Comparison of ENCODE assay signal across 11 cellular contexts in genomic region chr4:138243369-138243768, GRCh38. TPM values are rescaled to one million over a fixed set of nuclear protein-coding genes. Genes with fewer than 3 reads are reported as not detected.
DNase-seq lines count a peak whose midpoint lies in the region; ATAC-seq, FAIRE-seq and TF ChIP-seq lines count a peak whose summit lies in the region.
"Had no signal": no experiment of that assay in that cellular context is flagged by ENCODE, and none has a peak within 500 bp of the region (broad histone marks: within the 10 kb centered on the region; RNA-seq: fewer than 3 reads in every experiment).

No MANE protein-coding gene starts in this region.

- no peaks in the 10 kb centered on the region for H3K9me3 ChIP-seq in HUES48 (ENCODE audit: control insufficient read depth, insufficient read depth, low read length)
- H3K9me3 ChIP-seq in Panc1 (ENCODE audit: control insufficient read depth, insufficient read depth, low read depth, low read length), result no peaks in the 10 kb centered on the region
- H3K9me3 ChIP-seq in keratinocyte (ENCODE audit: control insufficient read depth, low read depth, low read length), result no peaks in the 10 kb centered on the region
- H3K9me3 ChIP-seq in lower lobe of right lung, result no peaks in the 10 kb centered on the region

- H2AFZ ChIP-seq in keratinocyte (ENCODE audit: control insufficient read depth, low read length), result peak overlapping the region; percentile 73

- H3K4me3 ChIP-seq in HUES48 (ENCODE audit: low read depth, low read length), result no peak overlapping the region
- no peak overlapping the region for H3K4me3 ChIP-seq in Panc1 (ENCODE audit: low read depth in 2 of 2, low read length in 2 of 2)
- H3K4me3 ChIP-seq in keratinocyte (ENCODE audit: control insufficient read depth in 2 of 3, extremely low read depth in 1 of 3, insufficient read depth in 2 of 3, low read depth in 1 of 3, low read length in 3 of 3), result no peak overlapping the region
- no peak overlapping the region for H3K4me3 ChIP-seq in lower lobe of right lung

- FAIRE-seq in keratinocyte (lab: Jason Lieb, UNC), result peak; percentile 76

- H4K20me1 ChIP-seq in keratinocyte (ENCODE audit: control insufficient read depth, extremely low read depth, insufficient read depth, low read length), result no peaks in the 10 kb centered on the region

- CTCF ChIA-PET in Panc1 (lab: Charles Lee), result no interaction called here

- no peak for TF ChIP-seq CTCF in Panc1 (IDR thresholded peaks at IDR 0.05)
- TF ChIP-seq CTCF in keratinocyte (optimal IDR thresholded peaks at IDR 0.05 in 1 of 3, IDR thresholded peaks at IDR 0.05 in 1 of 3, conservative IDR thresholded peaks at IDR 0.05 in 1 of 3; ENCODE audit: extremely low read depth in 1 of 3, insufficient read depth in 2 of 3, low read length in 3 of 3), result no peak
- no peak for TF ChIP-seq CTCF in lower lobe of right lung (IDR thresholded peaks at IDR 0.05)

- H3K27me3 ChIP-seq in HUES48 (ENCODE audit: control insufficient read depth, insufficient read depth, low read length) (no peaks in the 10 kb centered on the region), Panc1 (ENCODE audit: control insufficient read depth, insufficient read depth, low read length) (no peaks in the 10 kb centered on the region), keratinocyte (ENCODE audit: control insufficient read depth, extremely low read depth, insufficient read depth, low read length) (no peaks in the 10 kb centered on the region), lower lobe of right lung (ENCODE audit: low read depth) (no peaks in the 10 kb centered on the region)

- H3K36me3 ChIP-seq in HUES48 (ENCODE audit: control insufficient read depth, insufficient read depth, low read length) (no peaks in the 10 kb centered on the region), Panc1 (ENCODE audit: control insufficient read depth, insufficient read depth, low read length) (no peaks in the 10 kb centered on the region), keratinocyte (ENCODE audit: control insufficient read depth in 2 of 2, extremely low read depth in 1 of 2, insufficient read depth in 2 of 2, low read length in 2 of 2) (no peaks in the 10 kb centered on the region), lower lobe of right lung (no peaks in the 10 kb centered on the region)

- ATAC-seq in Panc1 (no peak), lower lobe of right lung (no peak)

- dilution Hi-C loops in keratinocyte (cut with MboI; ENCODE audit: extremely low pct_ligation_motif_present, low sequenced_read_pairs), result no loop called here

- no TSS peak for BruUV-seq in Panc1 (replicated peaks; lab: Mats Ljungman, UMichigan)

- H3K79me2 ChIP-seq in keratinocyte (ENCODE audit: control insufficient read depth, insufficient read depth, low read length), result peaks cover 20% of the 10 kb centered on the region

- POLR2A ChIA-PET in Panc1 (lab: Charles Lee), result no interaction called here

- H3K27ac ChIP-seq in HUES48 (ENCODE audit: low read depth, low read length) (peak overlapping the region; percentile 95), Panc1 (ENCODE audit: low read length) (peak overlapping the region; percentile 88; the same call in 1 of the 2 replicates), keratinocyte (ENCODE audit: control insufficient read depth, insufficient read depth, low read length) (peak overlapping the region; percentile 93), lower lobe of right lung (no peak overlapping the region)

- H3K4me2 ChIP-seq in keratinocyte (ENCODE audit: control insufficient read depth, extremely low read depth, insufficient read depth, low read depth, low read length), result peak overlapping the region; percentile 29

- DNase-seq in DMS79 treated with DMSO at 0.1 percent for 48 hours (lab: John Stamatoyannopoulos, UW), result peak; percentile 77
- no peak for DNase-seq in Panc1 (ENCODE audit: low read depth, low spot score)
- no peak for DNase-seq in keratinocyte (ENCODE audit: low read depth, low spot score)
- no peak for DNase-seq in epidermal melanocyte (ENCODE audit: insufficient read length, low spot score)
- no peak for DNase-seq in activated gamma-delta T cell (lab: John Stamatoyannopoulos, UW)
- no peak for DNase-seq in cerebellum (ENCODE audit: low spot score)
- DNase-seq in lower lobe of right lung, result no peak
- DNase-seq: GF-D8; NCI-H2171 treated with DMSO at 0.1 percent for 48 hours; stimulated activated CD4-positive, alpha-beta T cell treated with anti-CD3 and anti-CD28 coated beads, Interleukin-4, amount 100 ng/mL, for 24 hours had no signal

- no peaks in the 10 kb centered on the region for H3K9me1 ChIP-seq in keratinocyte (ENCODE audit: control insufficient read depth, extremely low read depth, insufficient read depth, low read length)

- intact Hi-C loops in Panc1 (cut with micrococcal nuclease; ENCODE audit: unreplicated experiment) (no loop called here), lower lobe of right lung (cut with DNase I) (no loop called here)

- in situ Hi-C loops in Panc1 (cut with HindIII; ENCODE audit: low pct_unique_long_range_greater_than_20kb, low sequenced_read_pairs), result no loop called here

- H3K9ac ChIP-seq in HUES48 (ENCODE audit: low read depth, low read length) (no peak overlapping the region), keratinocyte (ENCODE audit: control insufficient read depth, extremely low read depth, insufficient read depth, low read length) (peak overlapping the region; percentile 83)

- H3K4me1 ChIP-seq in HUES48 (ENCODE audit: control insufficient read depth, insufficient read depth, low read length) (peaks cover 22% of the 10 kb centered on the region), Panc1 (ENCODE audit: control insufficient read depth, insufficient read depth, low read length) (peaks cover 6% of the 10 kb centered on the region; the same call in 1 of the 2 replicates), keratinocyte (ENCODE audit: control insufficient read depth, extremely low read depth, insufficient read depth, low read length) (peaks cover 9% of the 10 kb centered on the region), lower lobe of right lung (peaks cover 14% of the 10 kb centered on the region)

RNA-seq across cellular contexts. Expression of gene SLC7A11, which starts 1.2 kb away (rescaled TPM):
- total RNA-seq in Panc1 (2021; ENCODE audit: unreplicated experiment) (6.4 TPM), cerebellum (30.0 TPM), lower lobe of right lung (3.2 TPM)
- 3.9 TPM for polyA plus RNA-seq in Panc1 (2012; ENCODE audit: insufficient read length)
- polyA plus RNA-seq in keratinocyte, result 4.0 to 8.4 TPM (median 6.0 TPM) in 3 replicates
- polyA plus RNA-seq in keratinocyte (2011; ENCODE audit: low read depth), result 10.3 TPM
- 1.6 and 4.4 TPM in 2 replicates for polyA plus RNA-seq in keratinocyte (2011; cell fraction: cytosol; rRNA removed)
- 8.3 and 13.8 TPM in 2 replicates for polyA plus RNA-seq in keratinocyte (2011; cell fraction: nucleus; rRNA removed)
- 6.0 and 11.5 TPM in 2 replicates for polyA plus RNA-seq in keratinocyte (2012; ENCODE audit: low replicate concordance)
- 7.1 to 14.6 TPM (median 11.7 TPM) in 3 replicates for polyA minus RNA-seq in keratinocyte
- polyA minus RNA-seq in keratinocyte (2011; cell fraction: cytosol; rRNA and poly(A)+ RNA removed), result 4.8 TPM
- polyA minus RNA-seq in keratinocyte (2011; cell fraction: nucleus; rRNA and poly(A)+ RNA removed), result 18.3 and 27.8 TPM in 2 replicates
